In the genomic region with DNA sequence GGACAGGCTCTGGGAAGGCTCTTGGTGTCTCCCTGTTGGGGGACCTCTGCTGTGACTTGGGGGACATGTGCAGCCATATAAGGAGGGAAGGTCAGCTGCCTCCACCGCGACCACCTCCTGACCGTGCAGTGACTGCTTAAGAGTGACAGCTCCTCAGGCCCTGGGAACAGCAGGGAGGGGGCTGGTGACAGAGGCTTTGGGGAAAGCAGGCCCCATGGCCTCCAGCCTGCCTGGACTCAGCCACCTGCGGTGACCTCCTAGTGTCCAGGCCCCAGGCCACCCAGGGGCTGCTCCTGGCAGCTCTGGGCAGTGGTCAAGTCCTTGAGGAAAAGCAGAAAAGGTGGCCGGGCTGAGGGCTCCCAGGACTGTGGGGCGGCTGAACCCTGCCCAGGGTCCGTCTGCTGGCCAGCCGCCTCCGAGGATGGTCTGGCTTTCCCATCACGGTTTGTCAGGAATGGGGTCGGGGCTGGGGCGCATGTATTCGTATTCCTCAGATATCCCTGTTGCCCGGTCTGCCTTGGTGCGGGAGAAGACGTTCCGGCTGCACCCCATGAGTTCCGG, we compare ENCODE assay signal across 22 cellular contexts.
DNase-seq lines count a peak whose midpoint lies in the region; ATAC-seq and TF ChIP-seq lines count a peak whose summit lies in the region.
"Had no signal": no experiment of that assay in that cellular context is flagged by ENCODE, and none has a peak within 500 bp of the region (broad histone marks: within the 10 kb centered on the region; RNA-seq: fewer than 3 reads in every experiment).

No MANE protein-coding gene starts in this region.

- peak overlapping the region; percentile 11 for H3K4me3 Mint-ChIP-seq in glutamatergic neuron (ENCODE audit: unreplicated experiment)
- H3K4me3 Mint-ChIP-seq in neural crest cell: peak overlapping the region; percentile 62
- H3K4me3 Mint-ChIP-seq: activated naive CD8-positive, alpha-beta T cell treated with anti-CD3 and anti-CD28 coated beads, Interleukin-2, amount 10 ng/mL, durations not matched to agents 7 days and 5 days had no signal

- H3K9me3 Mint-ChIP-seq in glutamatergic neuron (ENCODE audit: unreplicated experiment) (no peaks in the 10 kb centered on the region), neural crest cell (no peaks in the 10 kb centered on the region)
- H3K9me3 Mint-ChIP-seq: activated naive CD8-positive, alpha-beta T cell treated with anti-CD3 and anti-CD28 coated beads, Interleukin-2, amount 10 ng/mL, durations not matched to agents 7 days and 5 days had no signal

- H3K27ac Mint-ChIP-seq in glutamatergic neuron (ENCODE audit: unreplicated experiment): no peak overlapping the region
- H3K27ac Mint-ChIP-seq in neural crest cell (ENCODE audit: unreplicated experiment): peak overlapping the region; percentile 62
- H3K27ac Mint-ChIP-seq: activated naive CD8-positive, alpha-beta T cell treated with anti-CD3 and anti-CD28 coated beads, Interleukin-2, amount 10 ng/mL, durations not matched to agents 7 days and 5 days had no signal

- H3K36me3 Mint-ChIP-seq in glutamatergic neuron (ENCODE audit: unreplicated experiment) (no peaks in the 10 kb centered on the region), neural crest cell (ENCODE audit: low read depth) (no peaks in the 10 kb centered on the region)
- H3K36me3 Mint-ChIP-seq: activated naive CD8-positive, alpha-beta T cell treated with anti-CD3 and anti-CD28 coated beads, Interleukin-2, amount 10 ng/mL, durations not matched to agents 7 days and 5 days had no signal

- H3K4me1 ChIP-seq in heart left ventricle (peaks cover 0 to 50% (median 18%) of the 10 kb centered on the region in 12 donors), heart right ventricle (peaks cover 0 to 47% (median 27%) of the 10 kb centered on the region in 9 donors), aorta (ENCODE audit: control insufficient read depth in 1 of 2, insufficient read depth in 2 of 2, low read length in 2 of 2) (no peaks in the 10 kb centered on the region)
- H3K4me1 ChIP-seq: breast epithelium had no signal

- WGBS in heart left ventricle, 4 donors: 38 to 47% (median 44%) methylated on average over 15 to 18 of the region's 18 CpGs
- WGBS in heart right ventricle, 2 donors: 34 to 51% methylated on average over 18 of the region's 18 CpGs
- WGBS in aorta, 2 donors: 74 to 75% methylated on average over 18 of the region's 18 CpGs

- intact Hi-C loops in heart left ventricle (cut with DNase I): no loop called here
- intact Hi-C loops in heart right ventricle (cut with DNase I): no loop called here
- intact Hi-C loops in aorta (cut with DNase I): loop anchor here in 1 of 2 donors (5.0 kb wide), 1 partner anchor 77 kb away; no protein-coding TSS in a partner anchor

- DNase-seq in heart left ventricle: peak in 3 of 5 donors; percentile 11 to 44 (median 22)
- DNase-seq in heart right ventricle: no peak
- DNase-seq in glutamatergic neuron: no peak
- DNase-seq in neural crest cell (ENCODE audit: low read depth, low spot score): no peak
- DNase-seq in aorta: peak; percentile 20 to 68
- no peak for DNase-seq in DMS 273 (lab: John Stamatoyannopoulos, UW; ENCODE audit: unreplicated experiment)
- no peak for DNase-seq in NCI-H446 (lab: John Stamatoyannopoulos, UW)
- DNase-seq: Calu3, dermis blood vessel endothelial cell, EL, NCI-H146, NCI-H2171 treated with DMSO at 0.1 percent for 48 hours, NCI-H69, T-helper 9 cell had no signal

- peaks cover 0 to 58% (median 5%) of the 10 kb centered on the region in 9 donors for H3K27me3 ChIP-seq in heart left ventricle
- peaks cover 5 to 72% (median 66%) of the 10 kb centered on the region in 7 donors for H3K27me3 ChIP-seq in heart right ventricle
- no peaks in the 10 kb centered on the region for H3K27me3 ChIP-seq in aorta (ENCODE audit: control insufficient read depth in 1 of 2, insufficient read depth in 2 of 2, low read length in 1 of 2)
- H3K27me3 ChIP-seq: vagina had no signal

- peaks cover 6% of the 10 kb centered on the region for H3K4me1 Mint-ChIP-seq in glutamatergic neuron (ENCODE audit: low read depth, unreplicated experiment)
- peaks cover 36% of the 10 kb centered on the region for H3K4me1 Mint-ChIP-seq in neural crest cell
- H3K4me1 Mint-ChIP-seq: activated naive CD8-positive, alpha-beta T cell treated with anti-CD3 and anti-CD28 coated beads, Interleukin-2, amount 10 ng/mL, durations not matched to agents 7 days and 5 days had no signal

- no peak overlapping the region for H3K4me3 ChIP-seq in heart left ventricle
- peak overlapping the region in 2 of 10 donors; percentile 24 to 26 for H3K4me3 ChIP-seq in heart right ventricle
- H3K4me3 ChIP-seq in aorta (ENCODE audit: low read length in 2 of 2): no peak overlapping the region
- H3K4me3 ChIP-seq: BLaER1 had no signal

- H3K9me3 ChIP-seq in heart left ventricle (no peaks in the 10 kb centered on the region), heart right ventricle (no peaks in the 10 kb centered on the region), aorta (ENCODE audit: control insufficient read depth, low read length) (no peaks in the 10 kb centered on the region)
- H3K9me3 ChIP-seq: BLaER1, breast epithelium, vagina had no signal

- TF ChIP-seq CTCF in heart left ventricle (IDR thresholded peaks at IDR 0.05) (no peak), heart right ventricle (IDR thresholded peaks at IDR 0.05) (no peak), glutamatergic neuron (IDR thresholded peaks at IDR 0.05; ENCODE audit: partially characterized antibody, unreplicated experiment) (no peak), neural crest cell (conservative IDR thresholded peaks at IDR 0.05) (no peak)

- no peak overlapping the region for H3K27ac ChIP-seq in heart left ventricle
- H3K27ac ChIP-seq in heart right ventricle: no peak overlapping the region
- no peak overlapping the region for H3K27ac ChIP-seq in aorta (ENCODE audit: low read depth in 1 of 2, low read length in 2 of 2)
- H3K27ac ChIP-seq: BLaER1, breast epithelium, RWPE1, vagina had no signal

- H3K36me3 ChIP-seq in heart left ventricle (no peaks in the 10 kb centered on the region), heart right ventricle (no peaks in the 10 kb centered on the region), aorta (ENCODE audit: control insufficient read depth in 1 of 2, insufficient read depth in 2 of 2, low read length in 1 of 2) (no peaks in the 10 kb centered on the region)
- H3K36me3 ChIP-seq: BLaER1, breast epithelium, vagina had no signal

- ATAC-seq in heart left ventricle (no peak), heart right ventricle (no peak), aorta (ENCODE audit: low FRiP score) (no peak), HG02938 (IDR thresholded peaks at IDR 0.05; ENCODE audit: unreplicated experiment) (no peak)
- ATAC-seq: activated CD4-positive, CD25-positive, alpha-beta regulatory T cell treated with anti-CD3 and anti-CD28 coated beads, Interleukin-2, amount 50 U/mL, for 24 hours; left colon had no signal

- peaks cover 3% of the 10 kb centered on the region for H3K27me3 Mint-ChIP-seq in glutamatergic neuron (ENCODE audit: unreplicated experiment)
- peaks cover 6% of the 10 kb centered on the region for H3K27me3 Mint-ChIP-seq in neural crest cell (ENCODE audit: low read depth)

- no peak for TF ChIP-seq POLR2A in heart left ventricle (IDR thresholded peaks at IDR 0.05)

Comparison
In these comparisons a context has a peak if more than half of its experiments do, and no peak if none do; other contexts are left out.
1. DNase-seq: peak in heart left ventricle (3 of 5) and aorta (2 of 2); none in heart right ventricle (0 of 2), glutamatergic neuron (single experiment), neural crest cell (single experiment), DMS 273 (single experiment) and NCI-H446 (0 of 2).